8 cellular contexts compared by ENCODE assay signal in genomic region chr17:80145076-80146075, GRCh38. TPM values are rescaled to one million over a fixed set of nuclear protein-coding genes. Genes with fewer than 3 reads are reported as not detected.
DNase-seq lines count a peak whose midpoint lies in the region; ATAC-seq and TF ChIP-seq lines count a peak whose summit lies in the region.

No MANE protein-coding gene starts in this region.

- no peaks in the 10 kb centered on the region for H3K27me3 Mint-ChIP-seq in CD4-positive, alpha-beta T cell
- peaks cover 3% of the 10 kb centered on the region for H3K27me3 Mint-ChIP-seq in nephron (ENCODE audit: low read depth)

- H3K27ac ChIP-seq in CD4-positive, alpha-beta T cell (ENCODE audit: low read depth, low read length) = no peak overlapping the region
- H3K27ac ChIP-seq in colonic mucosa = peak overlapping the region; percentile 92

- no peaks in the 10 kb centered on the region for H3K9me3 Mint-ChIP-seq in CD4-positive, alpha-beta T cell
- H3K9me3 Mint-ChIP-seq in nephron = no peaks in the 10 kb centered on the region

- H3K4me3 Mint-ChIP-seq in CD4-positive, alpha-beta T cell = peak overlapping the region; percentile 85
- peak overlapping the region; percentile 83 to 89 (median 88) for H3K4me3 Mint-ChIP-seq in nephron

- no peak for TF ChIP-seq CTCF in CD4-positive, alpha-beta T cell (IDR thresholded peaks at IDR 0.05)
- TF ChIP-seq CTCF in colonic mucosa (IDR thresholded peaks at IDR 0.05) (no peak), nephron (IDR thresholded peaks at IDR 0.05; ENCODE audit: unreplicated experiment in 3 of 3) (no peak)

- DNase-seq in CD4-positive, alpha-beta T cell = no peak
- DNase-seq in M059J (ENCODE audit: low read depth) (peak; percentile 7), colonic mucosa (no peak), SKM-1 treated with dmso at 0.1 percent for 144 hours (lab: John Stamatoyannopoulos, UW; ENCODE audit: unreplicated experiment) (no peak), NCI-H1105 treated with DMSO at 0.1 percent for 48 hours (lab: John Stamatoyannopoulos, UW) (no peak), cerebellar nuclear complex (lab: John Stamatoyannopoulos, UW) (no peak)

- POLR2A ChIA-PET in CD4-positive, alpha-beta T cell (lab: Charles Lee) = interaction anchor here (0.6 to 1.5 kb wide), 4 partner anchors 44 to 307 kb away, joined by 3 to 13 read pairs (median 4); partner anchors contain the start of genes CBX4 and GAA

- CTCF ChIA-PET in CD4-positive, alpha-beta T cell (lab: Charles Lee) = interaction anchor here (0.6 to 4.5 kb wide), 3 partner anchors 21 to 349 kb away, joined by 3 to 23 read pairs (median 3); partner anchors contain the start of gene GAA

- no peaks in the 10 kb centered on the region for H3K9me3 ChIP-seq in CD4-positive, alpha-beta T cell (ENCODE audit: control insufficient read depth, low read length)
- no peaks in the 10 kb centered on the region for H3K9me3 ChIP-seq in colonic mucosa

- peak overlapping the region; percentile 89 to 92 for H3K9ac ChIP-seq in colonic mucosa (ENCODE audit: low read depth in 2 of 2, low read length in 2 of 2)

- ATAC-seq in CD4-positive, alpha-beta T cell (ENCODE audit: poor library complexity) = no peak
- no peak for ATAC-seq in HG03439 (IDR thresholded peaks at IDR 0.05; ENCODE audit: unreplicated experiment)

- H3K4me1 Mint-ChIP-seq in CD4-positive, alpha-beta T cell (ENCODE audit: low read depth) = peaks cover 35% of the 10 kb centered on the region
- peaks cover 26% of the 10 kb centered on the region for H3K4me1 Mint-ChIP-seq in nephron

- H3K36me3 ChIP-seq in colonic mucosa = peaks cover 10% of the 10 kb centered on the region

- H3K4me3 ChIP-seq in colonic mucosa = peak overlapping the region; percentile 97

- peaks cover 54% of the 10 kb centered on the region for H3K36me3 Mint-ChIP-seq in CD4-positive, alpha-beta T cell (ENCODE audit: low read depth)
- peaks cover 32% of the 10 kb centered on the region for H3K36me3 Mint-ChIP-seq in nephron (ENCODE audit: low read depth)

- intact Hi-C loops in CD4-positive, alpha-beta T cell (cut with DNase I, micrococcal nuclease) = loop anchor here (2.0 to 10.0 kb wide), 7 partner anchors 43 to 1339 kb away; partner anchors contain the start of genes CCDC40 (in 1 of the 2) and GAA (in 1 of the 2)
- intact Hi-C loops in colonic mucosa (cut with DNase I) = loop anchor here (10.0 kb wide), 1 partner anchor 109 kb away; no protein-coding TSS in a partner anchor

- no peaks in the 10 kb centered on the region for H3K27me3 ChIP-seq in CD4-positive, alpha-beta T cell (ENCODE audit: control insufficient read depth, insufficient read depth, low read length)
- no peaks in the 10 kb centered on the region for H3K27me3 ChIP-seq in colonic mucosa

- peak overlapping the region; percentile 95 for H3K27ac Mint-ChIP-seq in CD4-positive, alpha-beta T cell
- peak overlapping the region; percentile 2 to 53 (median 43) for H3K27ac Mint-ChIP-seq in nephron

- peaks cover 7% of the 10 kb centered on the region for H3K4me1 ChIP-seq in colonic mucosa

RNA-seq across cellular contexts. Expression of gene EIF4A3, which starts 1.6 kb away (rescaled TPM):
- total RNA-seq in CD4-positive, alpha-beta T cell = 10 to 100 TPM; 79.6 to 79.7 TPM
- total RNA-seq in M059J (2014; rRNA removed; shearing (Covaris generic)) = 103 and 145 TPM in 2 replicates
- 100 to 1,000 TPM in 1 of 2 donors, 10 to 100 TPM in 1; 99.8 to 114 TPM for total RNA-seq in colonic mucosa

RNA-seq across cellular contexts. Expression of gene CARD14, which starts 24.5 kb away (rescaled TPM):
- total RNA-seq in CD4-positive, alpha-beta T cell = not detected
- total RNA-seq in M059J (2014; rRNA removed; shearing (Covaris generic)) = 0.10 TPM in 1 of 2 replicates, not detected in the other
- under 1 TPM; 0.29 to 0.54 TPM for total RNA-seq in colonic mucosa

RNA-seq across cellular contexts. Expression of gene GAA, which starts 44.0 kb away (rescaled TPM):
- total RNA-seq in CD4-positive, alpha-beta T cell = 10 to 100 TPM; 22.2 to 22.4 TPM
- total RNA-seq in M059J (2014; rRNA removed; shearing (Covaris generic)) = 5.6 and 11.2 TPM in 2 replicates
- total RNA-seq in colonic mucosa = 10 to 100 TPM; 34.0 to 59.4 TPM
